In the genomic region with DNA sequence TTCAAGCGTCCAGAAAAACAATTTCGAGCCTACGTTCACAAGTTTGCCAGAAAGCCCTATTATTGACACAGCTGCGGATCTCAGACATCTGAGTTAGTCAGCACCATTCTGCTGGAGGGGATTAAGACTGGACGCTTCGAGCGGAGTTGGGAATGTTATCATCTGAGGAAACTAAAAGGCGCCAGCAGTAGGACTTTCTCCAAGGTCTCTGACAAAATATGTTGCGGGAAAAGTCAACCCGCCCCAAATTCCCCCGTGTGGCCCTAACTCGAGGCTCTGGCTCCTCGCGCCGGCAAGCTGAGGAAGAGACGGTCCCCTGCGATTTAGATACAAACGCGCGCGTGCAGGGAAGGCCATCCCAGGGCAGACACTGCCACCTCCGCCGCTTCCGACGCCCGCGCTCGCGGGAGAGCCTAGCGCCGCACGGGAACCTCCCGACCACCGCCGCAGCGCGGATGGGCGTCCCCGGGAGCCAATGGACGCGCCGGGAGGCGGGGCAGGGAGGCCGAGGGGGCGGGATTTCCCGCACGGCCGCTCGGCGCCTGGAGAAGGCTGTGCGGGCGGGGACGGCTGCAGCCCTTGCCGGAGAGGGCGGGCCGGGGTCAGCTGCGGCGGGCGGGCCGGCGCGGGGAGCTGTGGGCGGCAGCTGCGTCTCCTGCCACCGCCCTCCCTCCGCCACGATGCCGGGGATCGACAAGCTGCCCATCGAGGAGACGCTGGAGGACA, we compare ENCODE assay signal across 8 cellular contexts. TPM values are rescaled to one million over a fixed set of nuclear protein-coding genes. Genes with fewer than 3 reads are reported as not detected.
DNase-seq lines count a peak whose midpoint lies in the region; ATAC-seq, FAIRE-seq and TF ChIP-seq lines count a peak whose summit lies in the region.

A gene with protein sequence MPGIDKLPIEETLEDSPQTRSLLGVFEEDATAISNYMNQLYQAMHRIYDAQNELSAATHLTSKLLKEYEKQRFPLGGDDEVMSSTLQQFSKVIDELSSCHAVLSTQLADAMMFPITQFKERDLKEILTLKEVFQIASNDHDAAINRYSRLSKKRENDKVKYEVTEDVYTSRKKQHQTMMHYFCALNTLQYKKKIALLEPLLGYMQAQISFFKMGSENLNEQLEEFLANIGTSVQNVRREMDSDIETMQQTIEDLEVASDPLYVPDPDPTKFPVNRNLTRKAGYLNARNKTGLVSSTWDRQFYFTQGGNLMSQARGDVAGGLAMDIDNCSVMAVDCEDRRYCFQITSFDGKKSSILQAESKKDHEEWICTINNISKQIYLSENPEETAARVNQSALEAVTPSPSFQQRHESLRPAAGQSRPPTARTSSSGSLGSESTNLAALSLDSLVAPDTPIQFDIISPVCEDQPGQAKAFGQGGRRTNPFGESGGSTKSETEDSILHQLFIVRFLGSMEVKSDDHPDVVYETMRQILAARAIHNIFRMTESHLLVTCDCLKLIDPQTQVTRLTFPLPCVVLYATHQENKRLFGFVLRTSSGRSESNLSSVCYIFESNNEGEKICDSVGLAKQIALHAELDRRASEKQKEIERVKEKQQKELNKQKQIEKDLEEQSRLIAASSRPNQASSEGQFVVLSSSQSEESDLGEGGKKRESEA (plus strand): TSS at position 526 of the 726 bp plus-strand sequence. CDS start 155 bp downstream, at position 681.

- peak within 1 kb of the TSS; percentile 54 for H3K27ac ChIP-seq in OCI-LY1 (ENCODE audit: low read depth, low read length, poor library complexity, severe bottlenecking)
- H3K27ac ChIP-seq in endothelial cell of umbilical vein (ENCODE audit: insufficient read depth, low read depth, low read length): peak within 1 kb of the TSS; percentile 75

- no peaks in the 10 kb centered on the region for H3K9me3 Mint-ChIP-seq in Caco-2 (ENCODE audit: unreplicated experiment)

- H3K4me3 Mint-ChIP-seq in Caco-2 (ENCODE audit: unreplicated experiment): peak within 1 kb of the TSS; percentile 83

- ATAC-seq in GM19467 (IDR thresholded peaks at IDR 0.05; ENCODE audit: unreplicated experiment): peak; percentile 87

- H3K4me1 ChIP-seq in Caco-2 (peaks cover 13% of the 10 kb centered on the region; the same call in 1 of the 2 replicates), OCI-LY1 (ENCODE audit: insufficient read depth, low read length, severe bottlenecking) (peaks cover 28% of the 10 kb centered on the region), endothelial cell of umbilical vein (ENCODE audit: control insufficient read depth, extremely low read depth, insufficient read depth, low read length) (peaks cover 18% of the 10 kb centered on the region)

- no peaks in the 10 kb centered on the region for H3K36me3 Mint-ChIP-seq in Caco-2 (ENCODE audit: insufficient read depth, unreplicated experiment)

- no peak for TF ChIP-seq CTCF in Caco-2 (IDR thresholded peaks at IDR 0.05; ENCODE audit: insufficient read depth in 1 of 2, low read depth in 1 of 2, low read length in 1 of 2, severe bottlenecking in 1 of 2, unreplicated experiment in 1 of 2)
- no peak for TF ChIP-seq CTCF in OCI-LY1 (IDR thresholded peaks at IDR 0.05; ENCODE audit: low read length)
- no peak for TF ChIP-seq CTCF in endothelial cell of umbilical vein (IDR thresholded peaks at IDR 0.05; ENCODE audit: extremely low read depth in 1 of 2, insufficient read depth in 1 of 2, low read depth in 1 of 2, low read length in 2 of 2)

- no peaks in the 10 kb centered on the region for H3F3A ChIP-seq in OCI-LY1 (ENCODE audit: insufficient read depth, low read length)

- H2AFZ ChIP-seq in OCI-LY1 (ENCODE audit: low read length) (peak within 1 kb of the TSS; percentile 64; the same call in 1 of the 2 replicates), endothelial cell of umbilical vein (ENCODE audit: low read depth, low read length) (peak within 1 kb of the TSS; percentile 88)

- dilution Hi-C loops in endothelial cell of umbilical vein (cut with MboI; ENCODE audit: extremely low pct_ligation_motif_present, low sequenced_read_pairs): no loop called here

- no peaks in the 10 kb centered on the region for H3K36me3 ChIP-seq in Caco-2 (ENCODE audit: control insufficient read depth, insufficient read depth, low read length)
- no peaks in the 10 kb centered on the region for H3K36me3 ChIP-seq in OCI-LY1 (ENCODE audit: insufficient read depth, low read length)
- H3K36me3 ChIP-seq in endothelial cell of umbilical vein (ENCODE audit: control insufficient read depth in 2 of 2, extremely low read depth in 1 of 2, insufficient read depth in 2 of 2, low read length in 2 of 2): no peaks in the 10 kb centered on the region

- H3K27ac Mint-ChIP-seq in Caco-2 (ENCODE audit: unreplicated experiment): peak within 1 kb of the TSS; percentile 80

- H3K27me3 Mint-ChIP-seq in Caco-2 (ENCODE audit: insufficient read depth, unreplicated experiment): no peaks in the 10 kb centered on the region

- H3K4me3 ChIP-seq in Caco-2 (ENCODE audit: low read depth, low read length) (peak within 1 kb of the TSS; percentile 90), OCI-LY1 (ENCODE audit: low read depth, low read length, poor library complexity, severe bottlenecking) (peak within 1 kb of the TSS; percentile 91), endothelial cell of umbilical vein (replicated peaks in 1 of 3; ENCODE audit: insufficient read depth in 1 of 3, low read depth in 1 of 3, low read length in 3 of 3) (peak within 1 kb of the TSS; percentile 85 to 98 (median 88))

- no peaks in the 10 kb centered on the region for H3K9me3 ChIP-seq in Caco-2
- no peaks in the 10 kb centered on the region for H3K9me3 ChIP-seq in OCI-LY1 (ENCODE audit: low read length)
- no peaks in the 10 kb centered on the region for H3K9me3 ChIP-seq in endothelial cell of umbilical vein (replicated peaks; ENCODE audit: control insufficient read depth, insufficient read depth, low read length)

- peak; percentile 93 to 98 for DNase-seq in Caco-2
- DNase-seq in HPDE6-E6E7 (ENCODE audit: extremely low spot score): peak; percentile 48
- DNase-seq in activated T-cell treated with anti-CD3 and anti-CD28 coated beads for 1 hour (ENCODE audit: low read depth): peak; percentile 78
- DNase-seq in endothelial cell of umbilical vein (ENCODE audit: low read depth, low spot score): peak; percentile 94
- DNase-seq in midbrain (lab: John Stamatoyannopoulos, UW): peak; percentile 94
- DNase-seq in stimulated activated CD8-positive, alpha-beta memory T cell treated with anti-CD3 and anti-CD28 coated beads, Interleukin-15, amount 100 ng/mL, for 48 hours (ENCODE audit: low read depth in 2 of 2): peak; percentile 90

- intact Hi-C loops in Caco-2 (cut with micrococcal nuclease; ENCODE audit: unreplicated experiment) (loop anchor here (1.0 to 10.0 kb wide), 2 partner anchors 57 to 233 kb away; no protein-coding TSS in a partner anchor), endothelial cell of umbilical vein (cut with micrococcal nuclease) (loop anchor here (2.0 to 5.0 kb wide), 5 partner anchors 31 to 370 kb away; a partner anchor contains a TSS)

- POLR2A ChIA-PET in Caco-2 (lab: Charles Lee) (interaction anchor here (0.5 to 1.6 kb wide), 4 partner anchors 9 to 370 kb away, joined by 3 to 8 read pairs (median 3); a partner anchor contains a TSS), endothelial cell of umbilical vein (lab: Charles Lee) (no interaction called here)

- CTCF ChIA-PET in Caco-2 (lab: Charles Lee) (interaction anchor here (0.6 kb wide), 2 partner anchors 18 to 607 kb away, joined by 3 to 5 read pairs; no protein-coding TSS in a partner anchor), endothelial cell of umbilical vein (lab: Charles Lee) (interaction anchor here (1.2 to 3.0 kb wide), 3 partner anchors 33 to 170 kb away, joined by 3 to 13 read pairs (median 7); no protein-coding TSS in a partner anchor)

- H3K4me1 Mint-ChIP-seq in Caco-2 (ENCODE audit: low read depth, unreplicated experiment): peaks cover 12% of the 10 kb centered on the region

- H3K9me2 ChIP-seq in OCI-LY1 (ENCODE audit: low read depth, low read length): no peaks in the 10 kb centered on the region

- BruUV-seq in Caco-2 (replicated peaks; lab: Mats Ljungman, UMichigan) (TSS peak; percentile 76), endothelial cell of umbilical vein (replicated peaks; lab: Mats Ljungman, UMichigan) (TSS peak; percentile 78)

- H3K27me3 ChIP-seq in Caco-2 (replicated peaks; ENCODE audit: control insufficient read depth, insufficient read depth, low read length) (no peaks in the 10 kb centered on the region), OCI-LY1 (ENCODE audit: insufficient read depth, low read length) (no peaks in the 10 kb centered on the region), endothelial cell of umbilical vein (ENCODE audit: control insufficient read depth in 2 of 2, insufficient read depth in 2 of 2, low read length in 2 of 2) (no peaks in the 10 kb centered on the region)

- no peaks in the 10 kb centered on the region for H3K9me1 ChIP-seq in endothelial cell of umbilical vein (replicated peaks; ENCODE audit: control insufficient read depth, extremely low read depth, insufficient read depth, low read length)

- H3K4me2 ChIP-seq in OCI-LY1 (ENCODE audit: low read length) (peak within 1 kb of the TSS; percentile 92), endothelial cell of umbilical vein (ENCODE audit: insufficient read depth, low read length) (peak within 1 kb of the TSS; percentile 99)

- peak; percentile 72 for FAIRE-seq in endothelial cell of umbilical vein (lab: Jason Lieb, UNC)

- H4K20me1 ChIP-seq in OCI-LY1 (ENCODE audit: insufficient read depth, low read length): no peaks in the 10 kb centered on the region
- H4K20me1 ChIP-seq in endothelial cell of umbilical vein (replicated peaks; ENCODE audit: control insufficient read depth, extremely low read depth, insufficient read depth, low read length): no peaks in the 10 kb centered on the region

- H3K79me2 ChIP-seq in OCI-LY1 (ENCODE audit: insufficient read depth, low read length) (peaks cover 26% of the 10 kb centered on the region), endothelial cell of umbilical vein (ENCODE audit: control insufficient read depth, insufficient read depth, low read length) (peaks cover 34% of the 10 kb centered on the region)

- peak; percentile 84 for TF ChIP-seq POLR2A in endothelial cell of umbilical vein (IDR thresholded peaks at IDR 0.05; ENCODE audit: low read depth, low read length)

- H3K9ac ChIP-seq in OCI-LY1 (ENCODE audit: low read length): peak within 1 kb of the TSS; percentile 92
- peak within 1 kb of the TSS; percentile 89 for H3K9ac ChIP-seq in endothelial cell of umbilical vein (replicated peaks; ENCODE audit: extremely low read depth, insufficient read depth, low read length)

RNA-seq across cellular contexts. Expression of the gene that starts here (rescaled TPM):
- 40.0 and 40.7 TPM in 2 replicates for total RNA-seq in Caco-2 (2022)
- 28.8 and 29.7 TPM in 2 replicates for total RNA-seq in endothelial cell of umbilical vein
- 6.5 and 9.2 TPM in 2 replicates for polyA plus RNA-seq in endothelial cell of umbilical vein
- polyA plus RNA-seq in endothelial cell of umbilical vein (2011; cell fraction: cytosol; rRNA removed): 8.5 and 10.0 TPM in 2 replicates
- 13.3 and 16.7 TPM in 2 replicates for polyA plus RNA-seq in endothelial cell of umbilical vein (2011; cell fraction: nucleus; rRNA removed)
- polyA plus RNA-seq in endothelial cell of umbilical vein (2012): 14.4 and 21.7 TPM in 2 replicates
- polyA minus RNA-seq in endothelial cell of umbilical vein: 43.5 and 51.1 TPM in 2 replicates
- polyA minus RNA-seq in endothelial cell of umbilical vein (2011; cell fraction: cytosol; rRNA and poly(A)+ RNA removed): 29.7 TPM
- polyA minus RNA-seq in endothelial cell of umbilical vein (2011; cell fraction: nucleus; rRNA and poly(A)+ RNA removed): 23.6 and 32.5 TPM in 2 replicates

Comparison
In these comparisons a context has a peak if more than half of its experiments do, and no peak if none do; other contexts are left out.
1. Peak in every context shown above with its lines: DNase-seq, ATAC-seq, H3K4me3 ChIP-seq and H3K27ac ChIP-seq.